Comparison of ENCODE assay signal across 8 cellular contexts in the genomic region with DNA sequence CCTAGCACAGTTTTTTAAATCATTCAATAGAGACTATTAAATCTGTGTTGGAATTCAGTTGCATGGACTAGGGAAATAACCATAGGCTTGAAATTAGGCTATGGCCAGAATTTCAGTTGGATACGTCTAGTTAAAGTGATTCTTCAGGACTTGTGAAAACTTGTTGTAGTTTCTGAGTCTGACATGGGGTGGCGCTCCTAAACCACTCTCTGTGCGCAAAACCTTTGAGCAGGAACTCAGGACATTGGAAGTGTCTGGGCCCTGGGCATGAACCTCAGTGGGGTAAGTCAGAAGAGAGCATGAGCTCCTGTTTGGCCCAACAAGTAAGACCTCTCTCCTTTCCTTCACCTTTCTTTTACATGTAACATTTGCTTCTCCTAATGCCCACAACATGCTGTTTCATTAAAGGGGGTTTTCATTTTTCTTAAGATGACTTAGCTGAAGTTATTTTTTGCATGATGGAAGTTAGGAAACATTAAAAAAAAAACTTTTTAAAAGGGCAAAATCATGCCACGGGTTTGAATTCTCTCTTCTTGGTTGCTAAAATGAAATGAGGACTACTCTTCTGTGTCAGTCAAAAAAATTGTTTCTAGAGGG. TPM values are rescaled to one million over a fixed set of nuclear protein-coding genes. Genes with fewer than 3 reads are reported as not detected.
DNase-seq lines count a peak whose midpoint lies in the region; ATAC-seq and TF ChIP-seq lines count a peak whose summit lies in the region.

No MANE protein-coding gene starts in this region.

- no peak for ATAC-seq in HG02623 (IDR thresholded peaks at IDR 0.05; ENCODE audit: unreplicated experiment)

- TF ChIP-seq CTCF in HL-60 (IDR thresholded peaks at IDR 0.05; ENCODE audit: insufficient read depth, low read length), result peak; percentile 39
- peak in 2 of 3 donors; percentile 43 to 52 for TF ChIP-seq CTCF in breast epithelium (IDR thresholded peaks at IDR 0.05)
- TF ChIP-seq CTCF in tibial nerve (IDR thresholded peaks at IDR 0.05), result peak; percentile 19 to 65 (median 55)

- DNase-seq in DMS53 treated with DMSO at 0.1 percent for 48 hours (lab: John Stamatoyannopoulos, UW; ENCODE audit: unreplicated experiment) (peak; percentile 79), HL-60 (ENCODE audit: low read depth in 1 of 2, low spot score in 1 of 2) (peak in 1 of 2 experiments; percentile 59), NOMO-1 treated with DMSO at 0.1 percent for 48 hours (lab: John Stamatoyannopoulos, UW; ENCODE audit: unreplicated experiment) (peak; percentile 63), breast epithelium (ENCODE audit: low spot score in 2 of 2) (peak in 1 of 2 donors; percentile 25), kidney tubule cell (ENCODE audit: low spot score) (peak; percentile 77), tibial nerve (ENCODE audit: low spot score in 2 of 2) (peak in 1 of 2 donors; percentile 70), KG1 (lab: John Stamatoyannopoulos, UW) (no peak)

- no peak for TF ChIP-seq EP300 in tibial nerve (IDR thresholded peaks at IDR 0.05)

- H3K9me3 ChIP-seq in breast epithelium (no peaks in the 10 kb centered on the region), tibial nerve (no peaks in the 10 kb centered on the region)

- H3K36me3 ChIP-seq in breast epithelium (no peaks in the 10 kb centered on the region), tibial nerve (no peaks in the 10 kb centered on the region)

- H3K4me3 ChIP-seq in HL-60 (replicated peaks; ENCODE audit: insufficient read depth, low read length), result no peak overlapping the region
- H3K4me3 ChIP-seq in breast epithelium, result no peak overlapping the region
- no peak overlapping the region for H3K4me3 ChIP-seq in tibial nerve

- no peaks in the 10 kb centered on the region for H3K4me1 ChIP-seq in breast epithelium
- H3K4me1 ChIP-seq in tibial nerve, result no peaks in the 10 kb centered on the region

- intact Hi-C loops in breast epithelium (cut with DNase I; ENCODE audit: low total_unique reads), result no loop called here

- TF ChIP-seq POLR2A in breast epithelium (IDR thresholded peaks at IDR 0.05) (no peak), tibial nerve (IDR thresholded peaks at IDR 0.05) (no peak)

- H3K27ac ChIP-seq in HL-60 (replicated peaks) (no peak overlapping the region), breast epithelium (no peak overlapping the region), tibial nerve (no peak overlapping the region)

- WGBS in tibial nerve, 2 donors, result 25 to 29% methylated on average over 4 of the region's 4 CpGs

- peaks cover 3% of the 10 kb centered on the region for H3K27me3 ChIP-seq in HL-60 (ENCODE audit: insufficient read depth, poor library complexity, severe bottlenecking)
- H3K27me3 ChIP-seq in breast epithelium, result peaks cover 0 to 4% of the 10 kb centered on the region in 2 donors
- H3K27me3 ChIP-seq in tibial nerve, result no peaks in the 10 kb centered on the region

RNA-seq across cellular contexts. Expression of a gene that starts 17.1 kb away (rescaled TPM):
- total RNA-seq in breast epithelium, result not detected
- total RNA-seq in tibial nerve, result 1 to 10 TPM in 1 of 4 donors, under 1 TPM in 1, not detected in 2; 0.66 to 1.3 TPM
